In genomic region chr12:54932691-54933090, GRCh38 we compare ENCODE assay signal across 19 cellular contexts. TPM values are rescaled to one million over a fixed set of nuclear protein-coding genes. Genes with fewer than 3 reads are reported as not detected.
DNase-seq lines count a peak whose midpoint lies in the region; ATAC-seq and TF ChIP-seq lines count a peak whose summit lies in the region.
"Had no signal": no experiment of that assay in that cellular context is flagged by ENCODE, and none has a peak within 500 bp of the region (broad histone marks: within the 10 kb centered on the region; RNA-seq: fewer than 3 reads in every experiment).

No MANE protein-coding gene starts in this region.

- H3K4me1 Mint-ChIP-seq in CD8-positive, alpha-beta memory T cell = peaks cover 37 to 49% (median 47%) of the 10 kb centered on the region in 3 donors
- H3K4me1 Mint-ChIP-seq in endodermal cell = no peaks in the 10 kb centered on the region

- H3K27ac Mint-ChIP-seq in CD8-positive, alpha-beta memory T cell = peak overlapping the region in 5 of 8 donors; percentile 12 to 58 (median 45)
- no peak overlapping the region for H3K27ac Mint-ChIP-seq in endodermal cell
- H3K27ac Mint-ChIP-seq: IgD-negative memory B cell had no signal

- ATAC-seq in PC-3 = no peak
- no peak for ATAC-seq in GM21367 (IDR thresholded peaks at IDR 0.05; ENCODE audit: unreplicated experiment)
- ATAC-seq: heart left ventricle had no signal

- H3K27ac ChIP-seq in 22Rv1 (peak overlapping the region; percentile 39), PC-3 (ENCODE audit: low read length) (peak overlapping the region; percentile 96), endodermal cell (ENCODE audit: low read depth, low read length) (no peak overlapping the region), OCI-LY7 (ENCODE audit: low read depth, low read length, poor library complexity, severe bottlenecking) (no peak overlapping the region)
- no peak overlapping the region for H3K27ac ChIP-seq in CD8-positive, alpha-beta memory T cell (ENCODE audit: low read depth, low read length)
- H3K27ac ChIP-seq: stomach had no signal

- H3K9me3 ChIP-seq in CD8-positive, alpha-beta memory T cell (ENCODE audit: low read length) = no peaks in the 10 kb centered on the region
- H3K9me3 ChIP-seq in PC-3 (ENCODE audit: low read length) (peaks cover 7% of the 10 kb centered on the region; the same call in 1 of the 2 replicates), endodermal cell (ENCODE audit: control insufficient read depth, low read length) (peaks cover 66% of the 10 kb centered on the region), OCI-LY7 (ENCODE audit: low read length) (0 out of 2 replicates have a peak, but pooled peaks cover 3% of the 10 kb centered on the region)
- H3K9me3 ChIP-seq: SK-N-SH had no signal

- WGBS in endodermal cell (ENCODE audit: insufficient coverage in 1 of 2, insufficient read length in 1 of 2), 2 experiments = 83 to 90% methylated on average over 2 of the region's 2 CpGs

- peaks cover 4% of the 10 kb centered on the region for H3F3A ChIP-seq in PC-3 (ENCODE audit: low read length, unreplicated experiment)

- H3K4me1 ChIP-seq in CD8-positive, alpha-beta memory T cell (ENCODE audit: insufficient read depth, low read length) = peaks cover 40% of the 10 kb centered on the region
- H3K4me1 ChIP-seq in PC-3 (ENCODE audit: insufficient read depth, low read length) = peaks cover 51% of the 10 kb centered on the region
- H3K4me1 ChIP-seq in endodermal cell (ENCODE audit: control insufficient read depth, insufficient read depth, low read length) = peaks cover 8% of the 10 kb centered on the region
- peaks cover 13% of the 10 kb centered on the region for H3K4me1 ChIP-seq in OCI-LY7 (ENCODE audit: insufficient read depth, low read length, poor library complexity, severe bottlenecking)

- intact Hi-C loops in PC-3 (cut with micrococcal nuclease) = no loop called here
- intact Hi-C loops in OCI-LY7 (cut with micrococcal nuclease; ENCODE audit: unreplicated experiment) = no loop called here

- BruUV-seq in PC-3 (replicated peaks; lab: Mats Ljungman, UMichigan) = no TSS peak
- BruUV-seq in OCI-LY7 (replicated peaks; lab: Mats Ljungman, UMichigan) = no TSS peak

- peaks cover 9 to 47% (median 18%) of the 10 kb centered on the region in 3 donors for H3K36me3 Mint-ChIP-seq in CD8-positive, alpha-beta memory T cell
- peaks cover 58% of the 10 kb centered on the region for H3K36me3 Mint-ChIP-seq in endodermal cell (ENCODE audit: low read depth)

- peaks cover 0 to 2% of the 10 kb centered on the region in 2 donors for H3K27me3 Mint-ChIP-seq in CD8-positive, alpha-beta memory T cell
- no peaks in the 10 kb centered on the region for H3K27me3 Mint-ChIP-seq in endodermal cell (ENCODE audit: insufficient read depth)
- H3K27me3 Mint-ChIP-seq: IgD-negative memory B cell had no signal

- H2AFZ ChIP-seq in PC-3 (ENCODE audit: low read length) (no peak overlapping the region), OCI-LY7 (ENCODE audit: low read length) (no peak overlapping the region)

- H3K79me2 ChIP-seq in PC-3 (ENCODE audit: low read length) (no peaks in the 10 kb centered on the region), OCI-LY7 (ENCODE audit: insufficient read depth, low read depth, low read length) (no peaks in the 10 kb centered on the region)

- H4K20me1 ChIP-seq in PC-3 (ENCODE audit: low read length) (no peaks in the 10 kb centered on the region), OCI-LY7 (ENCODE audit: insufficient read depth, low read length) (no peaks in the 10 kb centered on the region)

- TF ChIP-seq CTCF in 22Rv1 (IDR thresholded peaks at IDR 0.05) (no peak), PC-3 (conservative IDR thresholded peaks at IDR 0.05; ENCODE audit: low read depth, low read length) (no peak), endodermal cell (conservative IDR thresholded peaks at IDR 0.05) (no peak), OCI-LY7 (conservative IDR thresholded peaks at IDR 0.05; ENCODE audit: low read length) (no peak)

- POLR2A ChIA-PET in CD8-positive, alpha-beta memory T cell (lab: Charles Lee) = no interaction called here
- POLR2A ChIA-PET in PC-3 (lab: Charles Lee; ENCODE audit: unreplicated experiment) (no interaction called here), OCI-LY7 (lab: Charles Lee) (no interaction called here)

- H3K4me2 ChIP-seq in PC-3 (ENCODE audit: low read length) (peak overlapping the region; percentile 69), OCI-LY7 (ENCODE audit: low read length) (no peak overlapping the region)
- H3K4me2 ChIP-seq: SK-N-SH had no signal

- no peaks in the 10 kb centered on the region for H3K9me2 ChIP-seq in PC-3 (replicated peaks; ENCODE audit: low read length)
- H3K9me2 ChIP-seq in OCI-LY7 (ENCODE audit: insufficient read depth, low read length) = no peaks in the 10 kb centered on the region
- H3K9me2 ChIP-seq: SK-N-SH had no signal

- no peak for DNase-seq in CD8-positive, alpha-beta memory T cell
- DNase-seq in PC-3 (peak; percentile 41), endodermal cell (no peak), SKM-1 (lab: John Stamatoyannopoulos, UW; ENCODE audit: unreplicated experiment) (no peak), OCI-LY7 (ENCODE audit: low spot score) (no peak), DMS79 treated with DMSO at 0.1 percent for 48 hours (lab: John Stamatoyannopoulos, UW) (no peak)
- DNase-seq: activated CD4-positive, alpha-beta T cell treated with anti-CD3 and anti-CD28 coated beads, Interleukin-2, amount 50 U/mL, for 4 hours; CD8-positive, alpha-beta T cell; GOT3; heart left ventricle; NCI-H226; SK-N-SH; stimulated activated CD4-positive, alpha-beta T cell treated with anti-CD3 and anti-CD28 coated beads, Interleukin-1b, Interleukin-23, amount 100 ng/mL, for 48 hours; stomach had no signal

- H3K27me3 ChIP-seq in CD8-positive, alpha-beta memory T cell (ENCODE audit: insufficient read depth, low read length, poor library complexity, severe bottlenecking) = no peaks in the 10 kb centered on the region
- H3K27me3 ChIP-seq in PC-3 (ENCODE audit: low read length) = no peaks in the 10 kb centered on the region
- no peaks in the 10 kb centered on the region for H3K27me3 ChIP-seq in endodermal cell (ENCODE audit: control insufficient read depth, insufficient read depth, low read length, poor library complexity, severe bottlenecking)
- H3K27me3 ChIP-seq: heart left ventricle, stomach had no signal

- H3K4me3 Mint-ChIP-seq in CD8-positive, alpha-beta memory T cell = peak overlapping the region in 1 of 7 donors; percentile 4
- no peak overlapping the region for H3K4me3 Mint-ChIP-seq in endodermal cell
- H3K4me3 Mint-ChIP-seq: CD8-positive, alpha-beta T cell had no signal

- no peak overlapping the region for H3K4me3 ChIP-seq in CD8-positive, alpha-beta memory T cell (ENCODE audit: low read length)
- H3K4me3 ChIP-seq in PC-3 (ENCODE audit: low read length) = no peak overlapping the region
- peak overlapping the region; percentile 53 for H3K4me3 ChIP-seq in endodermal cell (ENCODE audit: low read length)
- H3K4me3 ChIP-seq in OCI-LY7 (ENCODE audit: low read depth, low read length, poor library complexity, severe bottlenecking) = no peak overlapping the region
- H3K4me3 ChIP-seq: heart left ventricle, lung, stomach had no signal

- peaks cover 13 to 21% (median 19%) of the 10 kb centered on the region in 5 donors for H3K9me3 Mint-ChIP-seq in CD8-positive, alpha-beta memory T cell
- peaks cover 46% of the 10 kb centered on the region for H3K9me3 Mint-ChIP-seq in endodermal cell

- CTCF ChIA-PET in CD8-positive, alpha-beta memory T cell (lab: Charles Lee) = interaction anchor here (3.2 kb wide), 1 partner anchor 60 kb away, joined by 9 read pairs; no protein-coding TSS in a partner anchor
- CTCF ChIA-PET in PC-3 (lab: Charles Lee) (no interaction called here), OCI-LY7 (lab: Charles Lee; ENCODE audit: unreplicated experiment) (no interaction called here)

- peak overlapping the region; percentile 30; the same call in 1 of the 2 replicates for H3K9ac ChIP-seq in PC-3 (ENCODE audit: low read length)
- H3K9ac ChIP-seq in endodermal cell (ENCODE audit: extremely low read depth, low read length, poor library complexity, severe bottlenecking) = no peak overlapping the region
- H3K9ac ChIP-seq: SK-N-SH had no signal

- no peaks in the 10 kb centered on the region for H3K36me3 ChIP-seq in CD8-positive, alpha-beta memory T cell (ENCODE audit: insufficient read depth, low read length)
- H3K36me3 ChIP-seq in PC-3 (ENCODE audit: low read depth, low read length) (no peaks in the 10 kb centered on the region), endodermal cell (ENCODE audit: control insufficient read depth, insufficient read depth, low read length) (peaks cover 51% of the 10 kb centered on the region), OCI-LY7 (ENCODE audit: insufficient read depth, low read length) (no peaks in the 10 kb centered on the region)
- H3K36me3 ChIP-seq: heart left ventricle, stomach had no signal

RNA-seq across cellular contexts. Expression of gene TESPA1, which starts 51.9 kb away (rescaled TPM):
- 10 to 100 TPM; 77.3 to 80.6 TPM for total RNA-seq in CD8-positive, alpha-beta memory T cell
- 104 TPM for polyA plus RNA-seq in CD8-positive, alpha-beta memory T cell
- total RNA-seq in PC-3 (2014; rRNA removed) = not detected in 2 replicates
- total RNA-seq in endodermal cell = not detected
- polyA plus RNA-seq in endodermal cell (2013, experiment 1 of 2) = not detected
- polyA plus RNA-seq in endodermal cell (2013, experiment 2 of 2) = not detected
- total RNA-seq in OCI-LY7 (2014; rRNA removed; shearing (Covaris generic)) = 9.5 and 9.7 TPM in 2 replicates
- 21.9 and 24.1 TPM in 2 replicates for total RNA-seq in OCI-LY7 (2022)
- total RNA-seq: osteocyte had no signal
- polyA plus RNA-seq: SK-N-SH had no signal

Comparison
In these comparisons a context has a peak if more than half of its experiments do, and no peak if none do; other contexts are left out.
1. H3K27ac ChIP-seq: peak in 22Rv1 (single experiment) and PC-3 (single experiment); none in CD8-positive, alpha-beta memory T cell (single experiment), endodermal cell (single experiment) and OCI-LY7 (single experiment).
2. RNA of gene TESPA1, which starts 51.9 kb away (total RNA-seq): 77.3 to 80.6 TPM in CD8-positive, alpha-beta memory T cell and 9.5 to 24.1 TPM in OCI-LY7; not detected in PC-3 and not detected in endodermal cell; every median in the first group is over 10 times any median in the second.